In genomic region chr1:204791453-204792366, GRCh38 we compare ENCODE assay signal across 7 cellular contexts.
DNase-seq lines count a peak whose midpoint lies in the region; ATAC-seq and TF ChIP-seq lines count a peak whose summit lies in the region.

No MANE protein-coding gene starts in this region.

- H3K27ac ChIP-seq in VCaP (no peak overlapping the region), breast epithelium (no peak overlapping the region)

- TF ChIP-seq POLR2A in breast epithelium (IDR thresholded peaks at IDR 0.05) = no peak

- intact Hi-C loops in breast epithelium (cut with DNase I; ENCODE audit: low total_unique reads) = no loop called here

- ATAC-seq in GM19397 (IDR thresholded peaks at IDR 0.05; ENCODE audit: unreplicated experiment) = no peak

- peak; percentile 79 for DNase-seq in NCI-H146 (lab: John Stamatoyannopoulos, UW)
- DNase-seq in breast epithelium (ENCODE audit: low spot score in 2 of 2) = peak; percentile 26 to 70
- DNase-seq in kidney glomerular epithelial cell (lab: John Stamatoyannopoulos, UW) = peak; percentile 52
- DNase-seq in stimulated activated CD4-positive, alpha-beta T cell treated with anti-CD3 and anti-CD28 coated beads, Interleukin-2, amount 100 ng/mL, for 24 hours = peak; percentile 90 to 91

- H3K4me1 ChIP-seq in breast epithelium = no peaks in the 10 kb centered on the region

- H3K27me3 ChIP-seq in breast epithelium = no peaks in the 10 kb centered on the region

- H3K36me3 ChIP-seq in breast epithelium = no peaks in the 10 kb centered on the region

- H3K4me3 ChIP-seq in GM12875 (ENCODE audit: low read depth, low read length) (no peak overlapping the region), breast epithelium (no peak overlapping the region)

- H3K9me3 ChIP-seq in breast epithelium = no peaks in the 10 kb centered on the region

- TF ChIP-seq CTCF in GM12875 (IDR thresholded peaks at IDR 0.05; ENCODE audit: borderline replicate concordance, insufficient read depth, low read depth, low read length) (peak; percentile 88), VCaP (conservative IDR thresholded peaks at IDR 0.05) (peak; percentile 88), breast epithelium (IDR thresholded peaks at IDR 0.05) (peak in 2 of 3 donors; percentile 39 to 46)
